In genomic region chr7:130273863-130274262, GRCh38 we compare ENCODE assay signal across 10 cellular contexts. TPM values are rescaled to one million over a fixed set of nuclear protein-coding genes. Genes with fewer than 3 reads are reported as not detected.
A peak's percentile ranks its signal among the peaks of the same experiment; 100 is the strongest.
DNase-seq lines count a peak whose midpoint lies in the region; ATAC-seq, FAIRE-seq and TF ChIP-seq lines count a peak whose summit lies in the region.
"Had no signal": no experiment of that assay in that cellular context is flagged by ENCODE, and none has a peak within 500 bp of the region (broad histone marks: within the 10 kb centered on the region; RNA-seq: fewer than 3 reads in every experiment).

No MANE protein-coding gene starts in this region.

- H3K4me3 ChIP-seq in HepG2 (replicated peaks in 1 of 3; ENCODE audit: insufficient read depth in 1 of 3, low read depth in 2 of 3, low read length in 3 of 3) (no peak overlapping the region), right lobe of liver (no peak overlapping the region), vagina (peak overlapping the region; percentile 11 to 27)

- TF ChIP-seq POLR2A in HepG2 (IDR thresholded peaks at IDR 0.05; ENCODE audit: insufficient read depth in 1 of 2, low read depth in 2 of 2, low read length in 2 of 2) = no peak
- no peak for TF ChIP-seq POLR2A in right lobe of liver (IDR thresholded peaks at IDR 0.05)
- no peak for TF ChIP-seq POLR2A in vagina (IDR thresholded peaks at IDR 0.05)

- peaks cover 0 to 16% of the 10 kb centered on the region in 2 experiments; a peak in 1 of 5 replicates for H3K27me3 ChIP-seq in HepG2 (ENCODE audit: control insufficient read depth in 1 of 2, insufficient read depth in 2 of 2, low read length in 2 of 2)
- H3K27me3 ChIP-seq in right lobe of liver = peaks cover 0 to 7% of the 10 kb centered on the region in 2 donors
- H3K27me3 ChIP-seq in vagina = no peaks in the 10 kb centered on the region

- H2AFZ ChIP-seq in HepG2 (ENCODE audit: low read length) = no peak overlapping the region

- DNase-seq in HepG2 (ENCODE audit: low spot score) (no peak), right lobe of liver (no peak), amniotic epithelial cell (ENCODE audit: low read depth) (peak; percentile 90), left kidney (ENCODE audit: low read depth, low spot score) (peak; percentile 74), vagina (ENCODE audit: extremely low spot score in 2 of 2) (peak in 1 of 2 donors; percentile 75), HTR-8/SVneo (ENCODE audit: insufficient read length, low spot score) (no peak), OCI-M2 (lab: John Stamatoyannopoulos, UW; ENCODE audit: unreplicated experiment) (no peak)
- no peak for DNase-seq in activated CD4-positive, alpha-beta memory T cell treated with anti-CD3 and anti-CD28 coated beads for 36 hours
- DNase-seq: activated CD8-positive, alpha-beta memory T cell treated with anti-CD3 and anti-CD28 coated beads, Interleukin-2, amount 50 U/mL, for 4 hours; GOT3 had no signal

- H3K9ac ChIP-seq in HepG2 (ENCODE audit: insufficient read depth, low read depth, low read length) = no peak overlapping the region

- in situ Hi-C loops in HepG2 (cut with HindIII; ENCODE audit: extremely low pct_ligation_motif_present, low pct_unique_long_range_greater_than_20kb) = no loop called here

- WGBS in HepG2 (ENCODE audit: low lambda C conversion rate) = 72% methylated on average over 11 of the region's 11 CpGs
- 29% methylated on average over 11 of the region's 11 CpGs for WGBS in right lobe of liver (ENCODE audit: insufficient coverage, low coverage, low lambda C conversion rate, missing lambda C conversion rate)

- H3K4me1 ChIP-seq in HepG2 (ENCODE audit: insufficient read depth, low read length) = no peaks in the 10 kb centered on the region
- H3K4me1 ChIP-seq in right lobe of liver = no peaks in the 10 kb centered on the region
- H3K4me1 ChIP-seq in vagina = peaks cover 20% of the 10 kb centered on the region

- peaks cover 31% of the 10 kb centered on the region for H3K4me1 Mint-ChIP-seq in activated CD4-positive, alpha-beta memory T cell treated with anti-CD3 and anti-CD28 coated beads for 36 hours (ENCODE audit: low read depth)

- H3K79me2 ChIP-seq in HepG2 (ENCODE audit: insufficient read depth, low read length) = no peaks in the 10 kb centered on the region

- TF ChIP-seq EP300 in HepG2 (IDR thresholded peaks at IDR 0.05; ENCODE audit: low read depth in 2 of 2, low read length in 2 of 2) (no peak), HepG2 (CRISPR knock-in tag; IDR thresholded peaks at IDR 0.05; ENCODE audit: borderline replicate concordance) (no peak)

- no peaks in the 10 kb centered on the region for H3K36me3 ChIP-seq in HepG2 (replicated peaks in 1 of 2; ENCODE audit: control insufficient read depth in 1 of 2, insufficient read depth in 2 of 2, low read length in 2 of 2)
- no peaks in the 10 kb centered on the region for H3K36me3 ChIP-seq in right lobe of liver
- no peaks in the 10 kb centered on the region for H3K36me3 ChIP-seq in vagina

- no peaks in the 10 kb centered on the region for H3K9me3 Mint-ChIP-seq in activated CD4-positive, alpha-beta memory T cell treated with anti-CD3 and anti-CD28 coated beads for 36 hours

- no peak for FAIRE-seq in HepG2 (lab: Jason Lieb, UNC)
- FAIRE-seq in HTR-8/SVneo (lab: Jason Lieb, UNC) = no peak

- intact Hi-C loops in HepG2 (cut with micrococcal nuclease; ENCODE audit: unreplicated experiment) = loop anchor here (10.0 kb wide), 1 partner anchor 211 kb away; no protein-coding TSS in a partner anchor
- intact Hi-C loops in right lobe of liver (cut with DNase I) = no loop called here
- intact Hi-C loops in vagina (cut with DNase I) = no loop called here
- intact Hi-C loops in activated CD4-positive, alpha-beta memory T cell treated with anti-CD3 and anti-CD28 coated beads for 36 hours (cut with micrococcal nuclease) = loop anchor here (10.0 kb wide), 1 partner anchor 961 kb away; no protein-coding TSS in a partner anchor

- no peak overlapping the region for H3K27ac Mint-ChIP-seq in activated CD4-positive, alpha-beta memory T cell treated with anti-CD3 and anti-CD28 coated beads for 36 hours

- H3K36me3 Mint-ChIP-seq in activated CD4-positive, alpha-beta memory T cell treated with anti-CD3 and anti-CD28 coated beads for 36 hours = no peaks in the 10 kb centered on the region

- no peak for TF ChIP-seq RAD21 in HepG2 (CRISPR knock-in tag; IDR thresholded peaks at IDR 0.05)

- TF ChIP-seq CTCF in HepG2 (CRISPR knock-in tag; IDR thresholded peaks at IDR 0.05) = no peak
- no peak for TF ChIP-seq CTCF in right lobe of liver (IDR thresholded peaks at IDR 0.05)
- no peak for TF ChIP-seq CTCF in vagina (IDR thresholded peaks at IDR 0.05)

- H3K4me3 Mint-ChIP-seq in activated CD4-positive, alpha-beta memory T cell treated with anti-CD3 and anti-CD28 coated beads for 36 hours = no peak overlapping the region

- ATAC-seq in HepG2 (no peak), right lobe of liver (no peak)

- POLR2A ChIA-PET in HepG2 (lab: Yijun Ruan, JAX) = no interaction called here
- POLR2A ChIA-PET in activated CD4-positive, alpha-beta memory T cell treated with anti-CD3 and anti-CD28 coated beads for 36 hours (lab: Charles Lee) = interaction anchor here (1.3 kb wide), 1 partner anchor 69 kb away, joined by 4 read pairs; the partner anchor contains the start of gene TMEM209

- no TSS peak for BruUV-seq in HepG2 (replicated peaks; lab: Mats Ljungman, UMichigan)

- H3K9me3 ChIP-seq in HepG2 (ENCODE audit: low read length) (no peaks in the 10 kb centered on the region), right lobe of liver (no peaks in the 10 kb centered on the region), vagina (no peaks in the 10 kb centered on the region)

- H3K27ac ChIP-seq in HepG2 (ENCODE audit: extremely low read length, insufficient read depth, low read length) (no peak overlapping the region), right lobe of liver (no peak overlapping the region), vagina (peak overlapping the region; percentile 54)

- CTCF ChIA-PET in HepG2 (lab: Yijun Ruan, JAX; ENCODE audit: low intra/inter-chr PET ratio, low total read pairs) = no interaction called here
- CTCF ChIA-PET in activated CD4-positive, alpha-beta memory T cell treated with anti-CD3 and anti-CD28 coated beads for 36 hours (lab: Charles Lee) = no interaction called here

- no peak overlapping the region for H3K4me2 ChIP-seq in HepG2 (ENCODE audit: low read depth, low read length)

- no peaks in the 10 kb centered on the region for H4K20me1 ChIP-seq in HepG2 (ENCODE audit: insufficient read depth, low read length)

- H3K27me3 Mint-ChIP-seq in activated CD4-positive, alpha-beta memory T cell treated with anti-CD3 and anti-CD28 coated beads for 36 hours = peaks cover 19% of the 10 kb centered on the region

RNA-seq across cellular contexts. Expression of gene CPA2, which starts 7.2 kb away (rescaled TPM):
- total RNA-seq in HepG2 (2016; rRNA removed; fragmentation: Illumina TruSeq; extraction: Trizol) (not detected in 2 replicates), right lobe of liver (not detected), vagina (not detected)
- not detected in 2 replicates for total RNA-seq in HepG2 (2016; cell fraction: cytosol; rRNA removed; fragmentation: Illumina TruSeq; extraction: Trizol; ENCODE audit: low read depth)
- not detected in 2 replicates for total RNA-seq in HepG2 (2016; cell fraction: insoluble cytoplasmic fraction; rRNA removed; fragmentation: Illumina TruSeq; extraction: Trizol)
- not detected in 2 replicates for total RNA-seq in HepG2 (2016; cell fraction: membrane; rRNA removed; fragmentation: Illumina TruSeq; extraction: Trizol)
- not detected in 2 replicates for total RNA-seq in HepG2 (2016; cell fraction: nucleus; rRNA removed; fragmentation: Illumina TruSeq; extraction: Trizol)
- 0.04 TPM in 1 of 2 replicates, not detected in the other for polyA plus RNA-seq in HepG2 (2011; rRNA removed)
- polyA plus RNA-seq in HepG2 (2011; cell fraction: cytosol; rRNA removed) = not detected in 2 replicates
- polyA plus RNA-seq in HepG2 (2011; cell fraction: nucleus; rRNA removed) = 0.21 and 0.32 TPM in 2 replicates
- polyA plus RNA-seq in HepG2 (2012) = not detected in 2 replicates
- not detected in 2 replicates for polyA plus RNA-seq in HepG2 (2016; cell fraction: cytosol; fragmentation: Illumina TruSeq; extraction: Trizol; ENCODE audit: low read depth)
- polyA plus RNA-seq in HepG2 (2016; cell fraction: insoluble cytoplasmic fraction; fragmentation: Illumina TruSeq; extraction: Trizol; ENCODE audit: low read depth) = not detected in 2 replicates
- not detected in 2 replicates for polyA plus RNA-seq in HepG2 (2016; cell fraction: membrane; fragmentation: Illumina TruSeq; extraction: Trizol; ENCODE audit: low read depth)
- polyA plus RNA-seq in HepG2 (2016; cell fraction: nucleus; fragmentation: Illumina TruSeq; extraction: Trizol; ENCODE audit: insufficient read depth, low read depth) = not detected in 2 replicates
- polyA minus RNA-seq in HepG2 (2011; rRNA and poly(A)+ RNA removed; ENCODE audit: low replicate concordance) = 0.14 TPM in 1 of 2 replicates, not detected in the other
- not detected in 2 replicates for polyA minus RNA-seq in HepG2 (2011; cell fraction: cytosol; rRNA and poly(A)+ RNA removed)
- polyA minus RNA-seq in HepG2 (2011; cell fraction: nucleus; rRNA and poly(A)+ RNA removed) = not detected in 2 replicates
- total RNA-seq in activated CD4-positive, alpha-beta memory T cell treated with anti-CD3 and anti-CD28 coated beads for 36 hours = under 1 TPM; 0.14 to 0.44 TPM

RNA-seq across cellular contexts. Expression of gene CPA4, which starts 19.1 kb away (rescaled TPM):
- 0.17 and 0.22 TPM in 2 replicates for total RNA-seq in HepG2 (2016; rRNA removed; fragmentation: Illumina TruSeq; extraction: Trizol)
- not detected in 2 replicates for total RNA-seq in HepG2 (2016; cell fraction: cytosol; rRNA removed; fragmentation: Illumina TruSeq; extraction: Trizol; ENCODE audit: low read depth)
- 0.24 TPM in 2 replicates for total RNA-seq in HepG2 (2016; cell fraction: insoluble cytoplasmic fraction; rRNA removed; fragmentation: Illumina TruSeq; extraction: Trizol)
- 0.06 TPM in 1 of 2 replicates, not detected in the other for total RNA-seq in HepG2 (2016; cell fraction: membrane; rRNA removed; fragmentation: Illumina TruSeq; extraction: Trizol)
- total RNA-seq in HepG2 (2016; cell fraction: nucleus; rRNA removed; fragmentation: Illumina TruSeq; extraction: Trizol) = 0.88 and 1.2 TPM in 2 replicates
- 0.20 and 0.39 TPM in 2 replicates for polyA plus RNA-seq in HepG2 (2011; rRNA removed)
- polyA plus RNA-seq in HepG2 (2011; cell fraction: cytosol; rRNA removed) = 0.11 and 0.32 TPM in 2 replicates
- 0.27 and 0.93 TPM in 2 replicates for polyA plus RNA-seq in HepG2 (2011; cell fraction: nucleus; rRNA removed)
- polyA plus RNA-seq in HepG2 (2012) = not detected in 2 replicates
- not detected in 2 replicates for polyA plus RNA-seq in HepG2 (2016; cell fraction: cytosol; fragmentation: Illumina TruSeq; extraction: Trizol; ENCODE audit: low read depth)
- polyA plus RNA-seq in HepG2 (2016; cell fraction: insoluble cytoplasmic fraction; fragmentation: Illumina TruSeq; extraction: Trizol; ENCODE audit: low read depth) = 0.58 TPM in 1 of 2 replicates, not detected in the other
- not detected in 2 replicates for polyA plus RNA-seq in HepG2 (2016; cell fraction: membrane; fragmentation: Illumina TruSeq; extraction: Trizol; ENCODE audit: low read depth)
- polyA plus RNA-seq in HepG2 (2016; cell fraction: nucleus; fragmentation: Illumina TruSeq; extraction: Trizol; ENCODE audit: insufficient read depth, low read depth) = 0.86 and 1.1 TPM in 2 replicates
- polyA minus RNA-seq in HepG2 (2011; rRNA and poly(A)+ RNA removed; ENCODE audit: low replicate concordance) = 0.12 and 15.7 TPM in 2 replicates
- polyA minus RNA-seq in HepG2 (2011; cell fraction: cytosol; rRNA and poly(A)+ RNA removed) = 0.49 TPM in 1 of 2 replicates, not detected in the other
- 0.50 TPM in 1 of 2 replicates, not detected in the other for polyA minus RNA-seq in HepG2 (2011; cell fraction: nucleus; rRNA and poly(A)+ RNA removed)
- not detected for total RNA-seq in right lobe of liver
- 8.8 TPM for total RNA-seq in vagina
- under 1 TPM; 0.45 to 0.90 TPM for total RNA-seq in activated CD4-positive, alpha-beta memory T cell treated with anti-CD3 and anti-CD28 coated beads for 36 hours

Comparison
In these comparisons a context has a peak if more than half of its experiments do, and no peak if none do; other contexts are left out.
1. intact Hi-C loops: an anchor here in HepG2 (10.0 kb wide) and activated CD4-positive, alpha-beta memory T cell treated with anti-CD3 and anti-CD28 coated beads for 36 hours (10.0 kb wide); none called in right lobe of liver and vagina.
2. DNase-seq: peak in amniotic epithelial cell (single experiment) and left kidney (single experiment); none in HepG2 (single experiment), right lobe of liver (0 of 3), activated CD4-positive, alpha-beta memory T cell treated with anti-CD3 and anti-CD28 coated beads for 36 hours (single experiment), HTR-8/SVneo (single experiment) and OCI-M2 (single experiment).
3. H3K4me3 ChIP-seq: peak in vagina (2 of 2); none in HepG2 (0 of 3) and right lobe of liver (0 of 3).